Comparison of ENCODE assay signal across 8 cellular contexts in genomic region chr16:27203429-27204231, GRCh38. TPM values are rescaled to one million over a fixed set of nuclear protein-coding genes. Genes with fewer than 3 reads are reported as not detected.
DNase-seq lines count a peak whose midpoint lies in the region; ATAC-seq and TF ChIP-seq lines count a peak whose summit lies in the region.

TSS of gene KDM8 (plus strand) at chr16:27203526. CDS start at chr16:27210124, 6,598 bp downstream.

- peak within 1 kb of the TSS; percentile 100 for H3K27ac Mint-ChIP-seq in activated B cell treated with CpG ODN at 0.5 μM for 24 hours

- TF ChIP-seq POLR2A in GM18951 (IDR thresholded peaks at IDR 0.05; ENCODE audit: extremely low read depth, insufficient read depth, insufficient read length): peak; percentile 95

- peak; percentile 100 for DNase-seq in AG08395 (ENCODE audit: low spot score)
- peak; percentile 99 for DNase-seq in NCI-H345 (lab: John Stamatoyannopoulos, UW)
- peak; percentile 97 for DNase-seq in activated B cell treated with CpG ODN at 0.5 μM for 24 hours
- peak; percentile 100 for DNase-seq in central memory CD4-positive, alpha-beta T cell
- peak; percentile 99 for DNase-seq in iris pigment epithelial cell (ENCODE audit: low read depth)
- DNase-seq in stimulated activated CD4-positive, alpha-beta T cell treated with anti-CD3 and anti-CD28 coated beads, Interleukin-12 subunit alpha, Interleukin-12 subunit beta, amount 100 ng/mL, for 24 hours (ENCODE audit: low read depth in 2 of 2): peak; percentile 98 to 99

- intact Hi-C loops in activated B cell treated with CpG ODN at 0.5 μM for 24 hours (cut with micrococcal nuclease): loop anchor here (1.0 to 2.0 kb wide), 5 partner anchors 23 to 347 kb away; partner anchors contain the start of genes KATNIP and NSMCE1

- peak within 1 kb of the TSS; percentile 99 for H3K4me3 Mint-ChIP-seq in activated B cell treated with CpG ODN at 0.5 μM for 24 hours

- no peaks in the 10 kb centered on the region for H3K27me3 Mint-ChIP-seq in activated B cell treated with CpG ODN at 0.5 μM for 24 hours

- peaks cover 66% of the 10 kb centered on the region for H3K4me1 Mint-ChIP-seq in activated B cell treated with CpG ODN at 0.5 μM for 24 hours

- in situ Hi-C loops in GM18951 (cut with MboI; ENCODE audit: low sequenced_read_pairs, unreplicated experiment): no loop called here

- POLR2A ChIA-PET in activated B cell treated with CpG ODN at 0.5 μM for 24 hours (lab: Charles Lee): interaction anchor here (0.6 to 2.8 kb wide), 28 partner anchors 10 to 346 kb away, joined by 3 to 29 read pairs (median 6); partner anchors contain the start of genes GTF3C1, IL21R, KATNIP and NSMCE1

- no peak for TF ChIP-seq CTCF in activated B cell treated with CpG ODN at 0.5 μM for 24 hours (IDR thresholded peaks at IDR 0.05)

- ATAC-seq in HG03196 (IDR thresholded peaks at IDR 0.05; ENCODE audit: unreplicated experiment): peak; percentile 77
- ATAC-seq in activated B cell treated with CpG ODN at 0.5 μM for 24 hours (ENCODE audit: low read depth): peak; percentile 87

- H3K9me3 Mint-ChIP-seq in activated B cell treated with CpG ODN at 0.5 μM for 24 hours: peaks cover 4% of the 10 kb centered on the region

- peaks cover 7% of the 10 kb centered on the region for H3K36me3 Mint-ChIP-seq in activated B cell treated with CpG ODN at 0.5 μM for 24 hours (ENCODE audit: low read depth)

- CTCF ChIA-PET in activated B cell treated with CpG ODN at 0.5 μM for 24 hours (lab: Charles Lee): interaction anchor here (0.9 to 1.4 kb wide), 3 partner anchors 23 to 31 kb away, joined by 4 to 5 read pairs (median 5); no protein-coding TSS in a partner anchor

RNA-seq across cellular contexts. Expression of gene KDM8, which starts in this region (rescaled TPM):
- 13.4 and 17.9 TPM in 2 replicates for total RNA-seq in activated B cell treated with CpG ODN at 0.5 μM for 24 hours

Comparison
In these comparisons a context has a peak if more than half of its experiments do, and no peak if none do; other contexts are left out.
1. Peak in every context shown above with its lines: DNase-seq and ATAC-seq.